20 cellular contexts compared by ENCODE assay signal in the genomic region with DNA sequence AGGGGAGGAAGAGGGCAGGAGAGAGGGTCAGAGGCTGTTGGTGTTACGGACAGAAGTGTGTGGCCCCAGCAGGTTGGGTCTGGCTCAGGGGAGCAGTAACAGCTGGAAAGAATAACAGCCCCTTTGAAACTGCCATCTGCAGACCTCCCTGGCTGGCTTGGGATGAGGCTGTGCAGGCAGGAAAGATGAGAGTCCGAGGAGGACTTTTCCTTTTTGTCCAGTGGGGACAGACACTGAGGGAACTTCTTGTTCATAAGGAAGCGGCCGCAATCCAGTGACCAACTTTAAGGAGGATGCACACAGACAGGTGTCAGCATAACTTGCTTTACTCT. TPM values are rescaled to one million over a fixed set of nuclear protein-coding genes. Genes with fewer than 3 reads are reported as not detected.
"Had no signal": no experiment of that assay in that cellular context is flagged by ENCODE, and none has a peak within 500 bp of the region (broad histone marks: within the 10 kb centered on the region; RNA-seq: fewer than 3 reads in every experiment).

No MANE protein-coding gene starts in this region.

- H3K9me3 ChIP-seq: colonic mucosa, heart left ventricle, mucosa of descending colon, tibial artery, upper lobe of right lung, vagina had no signal

- ATAC-seq: heart left ventricle; left colon; mucosa of descending colon; naive thymus-derived CD8-positive, alpha-beta T cell; right cardiac atrium; stimulated activated naive CD8-positive, alpha-beta T cell treated with anti-CD3 and anti-CD28 coated beads, Interleukin-15, Interleukin-2, amounts not matched to agents 100 U/mL and 50 U/mL, for 24 hours; upper lobe of right lung had no signal

- H3K4me2 ChIP-seq: smooth muscle cell had no signal

- H3K9me3 Mint-ChIP-seq: endodermal cell; naive thymus-derived CD8-positive, alpha-beta T cell had no signal

- H3K27ac ChIP-seq: colonic mucosa, heart left ventricle, tibial artery, upper lobe of right lung, vagina had no signal

- H3K36me3 Mint-ChIP-seq: naive thymus-derived CD8-positive, alpha-beta T cell had no signal

- H3K4me3 Mint-ChIP-seq: endodermal cell; naive thymus-derived CD8-positive, alpha-beta T cell had no signal

- H3K36me3 ChIP-seq: colonic mucosa, heart left ventricle, tibial artery, upper lobe of right lung, vagina had no signal

- DNase-seq: colonic mucosa; effector CD4-positive, alpha-beta T cell; endodermal cell; erythroblast; foreskin melanocyte; heart left ventricle; hippocampal formation; left colon; mucosa of descending colon; naive thymus-derived CD8-positive, alpha-beta T cell; right cardiac atrium; stimulated activated CD4-positive, alpha-beta T cell treated with anti-CD3 and anti-CD28 coated beads, Interleukin-2, amount 100 ng/mL, for 48 hours; stimulated activated naive CD8-positive, alpha-beta T cell treated with anti-CD3 and anti-CD28 coated beads, Interleukin-15, Interleukin-2, amounts not matched to agents 100 U/mL and 50 U/mL, for 24 hours; tibial artery; upper lobe of right lung had no signal

- H3K4me1 ChIP-seq: colonic mucosa, tibial artery, upper lobe of right lung, vagina had no signal

- H3K27me3 ChIP-seq: colonic mucosa, upper lobe of right lung, vagina had no signal

- FAIRE-seq: endothelial cell of umbilical vein had no signal

- H3K4me3 ChIP-seq: colonic mucosa, heart left ventricle, mucosa of descending colon, smooth muscle cell, tibial artery, upper lobe of right lung, vagina had no signal

- H3K27ac Mint-ChIP-seq: endodermal cell; naive thymus-derived CD8-positive, alpha-beta T cell had no signal

RNA-seq across cellular contexts. Expression of a gene that starts 14.8 kb away (rescaled TPM):
- total RNA-seq: dermis microvascular lymphatic vessel endothelial cell; endothelial cell of umbilical vein; mesenteric fat pad; naive thymus-derived CD8-positive, alpha-beta T cell had no signal
- polyA plus RNA-seq: endothelial cell of umbilical vein; heart left ventricle; naive thymus-derived CD8-positive, alpha-beta T cell had no signal
